ENCODE assay signal across 21 cellular contexts in the genomic region with DNA sequence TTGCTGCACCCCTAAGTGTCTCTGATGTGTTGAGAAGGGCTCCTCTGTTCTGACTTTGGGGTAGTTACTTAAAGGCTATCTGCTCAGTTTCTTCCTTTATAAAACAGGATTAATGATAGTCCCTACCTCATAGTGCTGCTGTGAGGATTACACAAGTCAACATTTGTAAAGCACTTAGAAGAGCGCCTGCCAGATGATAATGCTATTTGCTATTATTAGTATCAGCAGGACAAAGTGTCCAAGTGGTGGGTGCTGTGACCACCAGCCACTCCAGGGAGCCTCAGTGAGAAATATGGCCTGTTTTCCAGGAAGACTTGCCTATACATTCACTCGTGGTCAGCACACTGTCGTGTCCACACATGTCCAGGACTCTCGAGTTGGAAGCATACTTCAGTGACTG. TPM values are rescaled to one million over a fixed set of nuclear protein-coding genes. Genes with fewer than 3 reads are reported as not detected.
"Had no signal": no experiment of that assay in that cellular context is flagged by ENCODE, and none has a peak within 500 bp of the region (broad histone marks: within the 10 kb centered on the region; RNA-seq: fewer than 3 reads in every experiment).

No MANE protein-coding gene starts in this region.

- H3K4me3 Mint-ChIP-seq: activated CD4-positive, alpha-beta T cell treated with anti-CD3 and anti-CD28 coated beads for 36 hours; activated T-helper 1 cell treated with anti-CD3 and anti-CD28 coated beads, Interleukin-12 subunit alpha, Interleukin-12 subunit beta, Interleukin-2, Interleukin-4 antibody, amounts not matched to agents 30 ng/mL and 10 ng/mL and 1 ng/mL, durations not matched to agents 14 hours and 24 hours and 36 hours; dendritic cell treated with granulocyte-macrophage colony-stimulating factor and Interleukin-4, amounts not matched to agents 40 ng/mL and 50 ng/mL, for 4 days; natural killer cell; stimulated activated memory B cell treated with anti-CD40 and anti-IgM and Interleukin-4, amounts not matched to agents 10 μg/mL and 1 μg/mL and 100 μg/mL, for 72 hours; T-helper 2 cell treated with Interferon-gamma antibody and Interleukin-4, amounts not matched to agents 5 μg/mL and 100 μg/mL, for 36 hours; type B pancreatic cell had no signal

- H3K36me3 Mint-ChIP-seq: activated naive CD4-positive, alpha-beta T cell treated with anti-CD3 and anti-CD28 coated beads, Interleukin-2, amount 50 U/mL, for 72 hours; natural killer cell; stimulated activated memory B cell treated with anti-CD40 and anti-IgM and Interleukin-4, amounts not matched to agents 10 μg/mL and 1 μg/mL and 100 μg/mL, for 72 hours; type B pancreatic cell had no signal

- H3K27ac Mint-ChIP-seq: activated CD4-positive, alpha-beta T cell treated with anti-CD3 and anti-CD28 coated beads for 36 hours; activated naive CD4-positive, alpha-beta T cell treated with anti-CD3 and anti-CD28 coated beads, Interleukin-2, amount 50 U/mL, for 72 hours; activated T-helper 1 cell treated with anti-CD3 and anti-CD28 coated beads, Interleukin-12 subunit alpha, Interleukin-12 subunit beta, Interleukin-2, Interleukin-4 antibody, amounts not matched to agents 30 ng/mL and 10 ng/mL and 1 ng/mL, durations not matched to agents 14 hours and 24 hours and 36 hours; dendritic cell treated with granulocyte-macrophage colony-stimulating factor and Interleukin-4, amounts not matched to agents 40 ng/mL and 50 ng/mL, for 4 days; natural killer cell; stimulated activated memory B cell treated with anti-CD40 and anti-IgM and Interleukin-4, amounts not matched to agents 10 μg/mL and 1 μg/mL and 100 μg/mL, for 72 hours; T-helper 2 cell treated with Interferon-gamma antibody and Interleukin-4, amounts not matched to agents 5 μg/mL and 100 μg/mL, for 36 hours; type B pancreatic cell had no signal

- H3K4me3 ChIP-seq: adrenal gland, esophagus squamous epithelium, lower lobe of right lung, skin epidermis, testis had no signal

- H3K27me3 ChIP-seq: testis had no signal

- H3K4me1 ChIP-seq: adrenal gland, lower lobe of right lung, testis had no signal

- H3K9me3 ChIP-seq: adrenal gland, esophagus squamous epithelium, lower lobe of right lung, testis had no signal

- H3K4me1 Mint-ChIP-seq: activated CD4-positive, alpha-beta T cell treated with anti-CD3 and anti-CD28 coated beads for 36 hours; natural killer cell had no signal

- H3K36me3 ChIP-seq: adrenal gland, esophagus squamous epithelium, lower lobe of right lung had no signal

- H3K27ac ChIP-seq: adrenal gland, esophagus squamous epithelium, lower lobe of right lung, skin epidermis, testis had no signal

- ATAC-seq: activated CD4-positive, alpha-beta T cell treated with anti-CD3 and anti-CD28 coated beads for 36 hours; lower lobe of right lung; natural killer cell; stimulated activated memory B cell treated with anti-CD40 and anti-IgM and Interleukin-4, amounts not matched to agents 10 μg/mL and 1 μg/mL and 100 μg/mL, for 72 hours had no signal

- DNase-seq: activated CD4-positive, alpha-beta T cell treated with anti-CD3 and anti-CD28 coated beads for 36 hours; activated CD4-positive, alpha-beta T cell treated with anti-CD3 and anti-CD28 coated beads, Interleukin-2, amount 50 U/mL, for 48 hours; activated gamma-delta T cell treated with Interleukin-2 at 50 U/mL for 16 hours; adrenal gland; effector CD8-positive, alpha-beta T cell; esophagus squamous epithelium; lower lobe of right lung; natural killer cell; posterior cingulate gyrus; stimulated activated CD4-positive, alpha-beta T cell treated with anti-CD3 and anti-CD28 coated beads, Interleukin-15, amount 100 ng/mL, for 24 hours; stimulated activated CD4-positive, alpha-beta T cell treated with anti-CD3 and anti-CD28 coated beads, Interleukin-4, amount 100 ng/mL, for 24 hours; testis had no signal

- H3K9me3 Mint-ChIP-seq: activated naive CD4-positive, alpha-beta T cell treated with anti-CD3 and anti-CD28 coated beads, Interleukin-2, amount 50 U/mL, for 72 hours; activated T-helper 1 cell treated with anti-CD3 and anti-CD28 coated beads, Interleukin-12 subunit alpha, Interleukin-12 subunit beta, Interleukin-2, Interleukin-4 antibody, amounts not matched to agents 30 ng/mL and 10 ng/mL and 1 ng/mL, durations not matched to agents 14 hours and 24 hours and 36 hours; dendritic cell treated with granulocyte-macrophage colony-stimulating factor and Interleukin-4, amounts not matched to agents 40 ng/mL and 50 ng/mL, for 4 days; natural killer cell; stimulated activated memory B cell treated with anti-CD40 and anti-IgM and Interleukin-4, amounts not matched to agents 10 μg/mL and 1 μg/mL and 100 μg/mL, for 72 hours; T-helper 2 cell treated with Interferon-gamma antibody and Interleukin-4, amounts not matched to agents 5 μg/mL and 100 μg/mL, for 36 hours; type B pancreatic cell had no signal

RNA-seq across cellular contexts. Expression of a gene that starts 16.2 kb away (rescaled TPM):
- total RNA-seq: activated CD4-positive, alpha-beta T cell treated with anti-CD3 and anti-CD28 coated beads for 36 hours; activated naive CD4-positive, alpha-beta T cell treated with anti-CD3 and anti-CD28 coated beads, Interleukin-2, amount 50 U/mL, for 72 hours; bronchial epithelial cell; endothelial cell of umbilical vein; natural killer cell had no signal
